17 cellular contexts compared by ENCODE assay signal in genomic region chr20:56004611-56005388, GRCh38. TPM values are rescaled to one million over a fixed set of nuclear protein-coding genes. Genes with fewer than 3 reads are reported as not detected.
"Had no signal": no experiment of that assay in that cellular context is flagged by ENCODE, and none has a peak within 500 bp of the region (broad histone marks: within the 10 kb centered on the region; RNA-seq: fewer than 3 reads in every experiment).

No MANE protein-coding gene starts in this region.

- H3K36me3 Mint-ChIP-seq: activated naive CD8-positive, alpha-beta T cell treated with anti-CD3 and anti-CD28 coated beads for 36 hours had no signal

- H3K9me3 Mint-ChIP-seq: activated T-cell treated with anti-CD3 and anti-CD28 coated beads, Interleukin-2, amount 50 U/mL, for 4 hours had no signal

- H3K4me3 Mint-ChIP-seq: activated naive CD8-positive, alpha-beta T cell treated with anti-CD3 and anti-CD28 coated beads for 36 hours; activated T-cell treated with anti-CD3 and anti-CD28 coated beads, Interleukin-2, amount 50 U/mL, for 4 hours had no signal

- H3K4me1 ChIP-seq: prostate gland had no signal

- H3K4me1 Mint-ChIP-seq: activated naive CD8-positive, alpha-beta T cell treated with anti-CD3 and anti-CD28 coated beads for 36 hours; naive B cell had no signal

- ATAC-seq: activated T-cell treated with anti-CD3 and anti-CD28 coated beads, Interleukin-2, amount 50 U/mL, for 4 hours had no signal

- H3K4me3 ChIP-seq: lung, prostate gland, sigmoid colon had no signal

- H3K36me3 ChIP-seq: esophagus muscularis mucosa, prostate gland, sigmoid colon had no signal

- H3K9me3 ChIP-seq: esophagus muscularis mucosa, prostate gland, sigmoid colon had no signal

- H3K27ac Mint-ChIP-seq: activated naive CD8-positive, alpha-beta T cell treated with anti-CD3 and anti-CD28 coated beads for 36 hours had no signal

- H3K27ac ChIP-seq: esophagus muscularis mucosa, prostate gland, sigmoid colon had no signal

- DNase-seq: activated CD4-positive, alpha-beta T cell treated with anti-CD3 and anti-CD28 coated beads, Interleukin-2, amount 50 U/mL, for 4 hours; activated CD4-positive, CD25-positive, alpha-beta regulatory T cell treated with anti-CD3 and anti-CD28 coated beads, Interleukin-2, amount 50 U/mL, for 72 hours; activated gamma-delta T cell; activated naive CD8-positive, alpha-beta T cell treated with anti-CD3 and anti-CD28 coated beads for 36 hours; activated T-cell treated with anti-CD3 and anti-CD28 coated beads, Interleukin-2, amount 50 U/mL, for 4 hours; kidney glomerular epithelial cell; naive B cell; sigmoid colon; stimulated activated CD4-positive, alpha-beta T cell treated with anti-CD3 and anti-CD28 coated beads, Interleukin-2, amount 100 ng/mL, for 48 hours; stimulated activated naive CD4-positive, alpha-beta T cell treated with Interleukin-2 at 50 U/mL for 16 hours; T-helper 9 cell had no signal

RNA-seq across cellular contexts. Expression of gene CBLN4, which starts 0.5 kb away (rescaled TPM):
- total RNA-seq: activated naive CD8-positive, alpha-beta T cell treated with anti-CD3 and anti-CD28 coated beads for 36 hours; activated T-cell treated with anti-CD3 and anti-CD28 coated beads, Interleukin-2, amount 50 U/mL, for 4 hours; chondrocyte; dermis microvascular lymphatic vessel endothelial cell; fibroblast of villous mesenchyme; sigmoid colon had no signal
